Comparison of ENCODE assay signal across 9 cellular contexts in genomic region chr3:174355505-174355904, GRCh38.
DNase-seq lines count a peak whose midpoint lies in the region; ATAC-seq and TF ChIP-seq lines count a peak whose summit lies in the region.
"Had no signal": no experiment of that assay in that cellular context is flagged by ENCODE, and none has a peak within 500 bp of the region (broad histone marks: within the 10 kb centered on the region; RNA-seq: fewer than 3 reads in every experiment).

No MANE protein-coding gene starts in this region.

- intact Hi-C loops in psoas muscle (cut with DNase I) = no loop called here
- intact Hi-C loops in CD4-positive, alpha-beta memory T cell (cut with micrococcal nuclease) = no loop called here
- intact Hi-C loops in esophagus squamous epithelium (cut with DNase I) = no loop called here

- H3K27me3 ChIP-seq in psoas muscle (ENCODE audit: insufficient read depth in 3 of 3, low read length in 2 of 3) (no peaks in the 10 kb centered on the region), esophagus squamous epithelium (no peaks in the 10 kb centered on the region)
- H3K27me3 ChIP-seq in CD4-positive, alpha-beta memory T cell (ENCODE audit: insufficient read depth, low read length) = no peaks in the 10 kb centered on the region

- POLR2A ChIA-PET in CD4-positive, alpha-beta memory T cell (lab: Charles Lee; ENCODE audit: partially characterized antibody) = no interaction called here

- no peak for ATAC-seq in psoas muscle

- H3K4me3 Mint-ChIP-seq in CD4-positive, alpha-beta memory T cell = no peak overlapping the region
- H3K4me3 Mint-ChIP-seq: B cell had no signal

- TF ChIP-seq CTCF in cardiac fibroblast (IDR thresholded peaks at IDR 0.05; ENCODE audit: low read depth, low read length) = peak; percentile 36
- TF ChIP-seq CTCF in psoas muscle (IDR thresholded peaks at IDR 0.05) = peak; percentile 21
- peak in 1 of 6 experiments; percentile 19 for TF ChIP-seq CTCF in esophagus squamous epithelium (IDR thresholded peaks at IDR 0.05)

- peak in 2 of 3 experiments; percentile 12 to 64 for DNase-seq in NCI-H1417 (lab: John Stamatoyannopoulos, UW)
- DNase-seq in NCI-H1417 treated with DMSO at 0.1 percent for 48 hours (lab: John Stamatoyannopoulos, UW) = no peak
- DNase-seq in NCI-H146 treated with DMSO at 0.1 percent for 48 hours (lab: John Stamatoyannopoulos, UW; ENCODE audit: unreplicated experiment) = peak; percentile 71
- DNase-seq in cardiac fibroblast (ENCODE audit: low read depth in 2 of 2) = peak; percentile 30 to 48
- no peak for DNase-seq in psoas muscle
- no peak for DNase-seq in CD4-positive, alpha-beta memory T cell
- no peak for DNase-seq in esophagus squamous epithelium (lab: John Stamatoyannopoulos, UW)
- no peak for DNase-seq in cortex of kidney (lab: John Stamatoyannopoulos, UW)

- 3 to 4% (median 3%) methylated on average over 1 of the region's 1 CpG for WGBS in psoas muscle, 3 donors
- WGBS in esophagus squamous epithelium, 2 donors = 6 to 13% methylated on average over 1 of the region's 1 CpG

- no peaks in the 10 kb centered on the region for H3K27me3 Mint-ChIP-seq in CD4-positive, alpha-beta memory T cell
- H3K27me3 Mint-ChIP-seq: B cell had no signal

- no peaks in the 10 kb centered on the region for H3K36me3 Mint-ChIP-seq in CD4-positive, alpha-beta memory T cell

- CTCF ChIA-PET in CD4-positive, alpha-beta memory T cell (lab: Charles Lee; ENCODE audit: partially characterized antibody) = no interaction called here

- H3K36me3 ChIP-seq in psoas muscle (ENCODE audit: insufficient read depth in 1 of 2, low read depth in 1 of 2) (no peaks in the 10 kb centered on the region), esophagus squamous epithelium (no peaks in the 10 kb centered on the region)
- no peaks in the 10 kb centered on the region for H3K36me3 ChIP-seq in CD4-positive, alpha-beta memory T cell (ENCODE audit: insufficient read depth, low read length)

- no peak overlapping the region for H3K27ac Mint-ChIP-seq in CD4-positive, alpha-beta memory T cell
- H3K27ac Mint-ChIP-seq: B cell had no signal

- H3K27ac ChIP-seq in psoas muscle (no peak overlapping the region), esophagus squamous epithelium (no peak overlapping the region)
- H3K27ac ChIP-seq in CD4-positive, alpha-beta memory T cell (ENCODE audit: low read depth, low read length) = no peak overlapping the region

- H3K9me3 ChIP-seq in psoas muscle (no peaks in the 10 kb centered on the region), esophagus squamous epithelium (no peaks in the 10 kb centered on the region)
- no peaks in the 10 kb centered on the region for H3K9me3 ChIP-seq in CD4-positive, alpha-beta memory T cell (ENCODE audit: control insufficient read depth in 1 of 2, low read length in 2 of 2)

- no peaks in the 10 kb centered on the region for H3K4me1 ChIP-seq in psoas muscle
- no peaks in the 10 kb centered on the region for H3K4me1 ChIP-seq in CD4-positive, alpha-beta memory T cell (ENCODE audit: insufficient read depth, low read length)
- no peaks in the 10 kb centered on the region for H3K4me1 ChIP-seq in esophagus squamous epithelium

- no peak for TF ChIP-seq POLR2A in esophagus squamous epithelium (IDR thresholded peaks at IDR 0.05)

- no peaks in the 10 kb centered on the region for H3K4me1 Mint-ChIP-seq in CD4-positive, alpha-beta memory T cell
- H3K4me1 Mint-ChIP-seq: B cell had no signal

- H3K4me3 ChIP-seq in cardiac fibroblast (replicated peaks in 1 of 2; ENCODE audit: low read depth in 2 of 2, low read length in 2 of 2) = no peak overlapping the region
- H3K4me3 ChIP-seq in psoas muscle = no peak overlapping the region
- H3K4me3 ChIP-seq in CD4-positive, alpha-beta memory T cell (ENCODE audit: low read length in 2 of 2) = no peak overlapping the region
- no peak overlapping the region for H3K4me3 ChIP-seq in esophagus squamous epithelium

- H3K9me3 Mint-ChIP-seq in CD4-positive, alpha-beta memory T cell = peaks cover 0 to 7% (median 2%) of the 10 kb centered on the region in 8 donors

Comparison
In these comparisons a context has a peak if more than half of its experiments do, and no peak if none do; other contexts are left out.
1. DNase-seq: peak in NCI-H1417 (2 of 3), NCI-H146 treated with DMSO at 0.1 percent for 48 hours (single experiment) and cardiac fibroblast (2 of 2); none in NCI-H1417 treated with DMSO at 0.1 percent for 48 hours (single experiment), psoas muscle (0 of 2), CD4-positive, alpha-beta memory T cell (0 of 5), esophagus squamous epithelium (single experiment) and cortex of kidney (single experiment).